ENCODE assay signal across 9 cellular contexts in the genomic region with DNA sequence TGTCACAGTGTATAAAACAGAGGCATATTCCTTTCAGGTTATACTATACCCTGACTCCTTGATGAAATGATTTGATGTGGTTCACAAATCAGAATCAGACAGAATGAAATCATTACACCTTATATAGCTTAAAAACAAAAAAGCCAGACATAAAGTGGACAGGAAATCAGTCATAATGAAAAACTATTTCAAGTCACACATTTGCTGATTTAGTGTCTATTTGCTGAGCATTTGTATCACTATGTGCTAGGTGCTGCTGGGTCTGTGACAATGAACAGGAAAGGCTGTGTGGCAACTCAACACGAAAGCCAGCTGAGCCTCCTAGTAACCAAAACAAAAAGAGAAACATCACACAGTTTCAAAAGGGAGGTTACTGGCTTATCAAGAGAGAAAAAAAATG.
DNase-seq lines count a peak whose midpoint lies in the region; ATAC-seq, FAIRE-seq and TF ChIP-seq lines count a peak whose summit lies in the region.
"Had no signal": no experiment of that assay in that cellular context is flagged by ENCODE, and none has a peak within 500 bp of the region (broad histone marks: within the 10 kb centered on the region; RNA-seq: fewer than 3 reads in every experiment).

No MANE protein-coding gene starts in this region.

- CTCF ChIA-PET in K562 (lab: Yijun Ruan, JAX; ENCODE audit: low intra/inter-chr PET ratio) = no interaction called here

- no peak overlapping the region for H3K23ac ChIP-seq in trophoblast cell (ENCODE audit: low read length)

- no TSS peak for BruUV-seq in K562 (replicated peaks; lab: Mats Ljungman, UMichigan)

- H3K9me1 ChIP-seq in K562 (ENCODE audit: control insufficient read depth, insufficient read depth, low read length) = no peaks in the 10 kb centered on the region

- H3K4me2 ChIP-seq in K562 (ENCODE audit: insufficient read depth, low read length) (no peak overlapping the region), trophoblast cell (ENCODE audit: low read length) (no peak overlapping the region)

- no peak overlapping the region for H3K14ac ChIP-seq in trophoblast cell (ENCODE audit: low read length)

- H2BK120ac ChIP-seq in trophoblast cell (ENCODE audit: insufficient read depth, low read length, poor library complexity) = no peak overlapping the region

- no peak for TF ChIP-seq CTCF in GM10266 (IDR thresholded peaks at IDR 0.05; ENCODE audit: control insufficient read depth, insufficient read depth, low read depth, missing control alignments)
- no peak for TF ChIP-seq CTCF in K562 (IDR thresholded peaks at IDR 0.05 in 2 of 3, conservative IDR thresholded peaks at IDR 0.05 in 1 of 3; ENCODE audit: insufficient read depth in 2 of 3, low read depth in 1 of 3, low read length in 3 of 3)

- H3K79me1 ChIP-seq in trophoblast cell (ENCODE audit: low read length) = no peaks in the 10 kb centered on the region

- no peak for TF ChIP-seq EP300 in K562 (IDR thresholded peaks at IDR 0.05; ENCODE audit: low read length)

- DNase-seq in GM10266 (ENCODE audit: extremely low spot score) (peak; percentile 47), K562 (ENCODE audit: extremely low read depth in 1 of 4, low spot score in 3 of 4) (no peak), trophoblast cell (peak; percentile 82 to 91), NCI-H2227 treated with DMSO at 0.1 percent for 48 hours (lab: John Stamatoyannopoulos, UW) (no peak), hypothalamus (lab: John Stamatoyannopoulos, UW) (no peak)
- no peak for DNase-seq in activated effector memory CD4-positive, alpha-beta T cell treated with anti-CD3 and anti-CD28 coated beads, Interleukin-2, amount 50 U/mL, for 16 hours

- no peaks in the 10 kb centered on the region for H3K36me3 ChIP-seq in K562 (ENCODE audit: control insufficient read depth, insufficient read depth, low read length)
- no peaks in the 10 kb centered on the region for H3K36me3 ChIP-seq in trophoblast cell (ENCODE audit: control insufficient read depth in 1 of 2, insufficient read depth in 2 of 2, low read length in 2 of 2)
- H3K36me3 ChIP-seq: cardiac muscle cell had no signal

- no peak for TF ChIP-seq POLR2A in K562 (conservative IDR thresholded peaks at IDR 0.05)

- H3K79me2 ChIP-seq in K562 (ENCODE audit: control insufficient read depth, insufficient read depth, low read length) (no peaks in the 10 kb centered on the region), trophoblast cell (ENCODE audit: control insufficient read depth, insufficient read depth, low read length, poor library complexity) (no peaks in the 10 kb centered on the region)

- H4K91ac ChIP-seq in trophoblast cell (ENCODE audit: low read depth, low read length) = no peak overlapping the region

- H2AK5ac ChIP-seq in trophoblast cell (ENCODE audit: low read length) = no peak overlapping the region

- H3K4me3 ChIP-seq in K562 (no peak overlapping the region), trophoblast cell (ENCODE audit: low read depth, low read length) (no peak overlapping the region)
- H3K4me3 ChIP-seq: cardiac muscle cell had no signal

- in situ Hi-C loops in K562 (cut with MboI) = no loop called here

- no peak overlapping the region for H3K4ac ChIP-seq in trophoblast cell (ENCODE audit: low read depth, low read length)

- H3K9me3 ChIP-seq in K562 (replicated peaks; ENCODE audit: control insufficient read depth, insufficient read depth, low read depth, low read length) (no peaks in the 10 kb centered on the region), trophoblast cell (ENCODE audit: insufficient read depth, low read depth, low read length) (no peaks in the 10 kb centered on the region)

- H3K4me1 ChIP-seq in K562 (replicated peaks in 1 of 2; ENCODE audit: control insufficient read depth in 2 of 2, insufficient read depth in 2 of 2, low read length in 2 of 2) (no peaks in the 10 kb centered on the region), trophoblast cell (ENCODE audit: control insufficient read depth in 1 of 2, insufficient read depth in 2 of 2, low read length in 2 of 2) (peaks cover 6 to 8% of the 10 kb centered on the region in 2 experiments)

- no peak overlapping the region for H4K12ac ChIP-seq in trophoblast cell (ENCODE audit: low read depth, low read length)

- H2AFZ ChIP-seq in K562 (ENCODE audit: low read depth, low read length) (no peak overlapping the region), trophoblast cell (ENCODE audit: insufficient read depth, low read length, poor library complexity) (no peak overlapping the region)

- WGBS in K562 (ENCODE audit: insufficient coverage, low coverage, missing lambda C conversion rate) = 0% methylated on average over 1 of the region's 1 CpG
- WGBS in trophoblast cell (ENCODE audit: extremely low coverage, insufficient coverage, insufficient read length) = no CpG with 5 or more reads among the region's 1 CpG

- H3K27ac ChIP-seq in K562 (ENCODE audit: extremely low read depth, low read depth, low read length) (no peak overlapping the region), trophoblast cell (ENCODE audit: low read depth, low read length) (no peak overlapping the region)
- H3K27ac ChIP-seq: cardiac muscle cell had no signal

- peak; percentile 71 for ATAC-seq in GM19468 (IDR thresholded peaks at IDR 0.05; ENCODE audit: extremely low read depth, unreplicated experiment)
- ATAC-seq in HG03460 (IDR thresholded peaks at IDR 0.05; ENCODE audit: unreplicated experiment) = peak; percentile 77
- no peak for ATAC-seq in K562

- TF ChIP-seq RAD21 in K562 (CRISPR knock-in tag; conservative IDR thresholded peaks at IDR 0.05 in 1 of 2, IDR thresholded peaks at IDR 0.05 in 1 of 2) = no peak

- H3K9ac ChIP-seq in K562 (ENCODE audit: insufficient read depth in 1 of 2, low read depth in 2 of 2, low read length in 2 of 2) (no peak overlapping the region), trophoblast cell (ENCODE audit: low read length) (no peak overlapping the region)

- H3K27me3 ChIP-seq in K562 (ENCODE audit: control insufficient read depth in 2 of 2, insufficient read depth in 2 of 2, low read length in 2 of 2) (no peaks in the 10 kb centered on the region), trophoblast cell (ENCODE audit: insufficient read depth, low read length) (no peaks in the 10 kb centered on the region)
- H3K27me3 ChIP-seq: cardiac muscle cell had no signal

- no peak overlapping the region for H3K18ac ChIP-seq in trophoblast cell (ENCODE audit: low read length)

- intact Hi-C loops in K562 (cut with micrococcal nuclease) = no loop called here

- no peak overlapping the region for H2BK12ac ChIP-seq in trophoblast cell (ENCODE audit: low read length)

- no peak for FAIRE-seq in K562 (lab: Jason Lieb, UNC)

- no peak overlapping the region for H2BK5ac ChIP-seq in trophoblast cell (ENCODE audit: low read depth, low read length, poor library complexity)

- POLR2A ChIA-PET in K562 (lab: Yijun Ruan, JAX) = no interaction called here

- no peak overlapping the region for H4K8ac ChIP-seq in trophoblast cell (ENCODE audit: low read depth, low read length)

- no peaks in the 10 kb centered on the region for H4K20me1 ChIP-seq in K562 (replicated peaks; ENCODE audit: control insufficient read depth, insufficient read depth, low read length)

TF ChIP-seq in K562, 482 proteins besides CTCF, POLR2A, EP300 and RAD21:
- TF ChIP-seq FOXJ2 (tag; IDR thresholded peaks at IDR 0.05) (0 out of 2 replicates have a peak, but pooled peaks have one; percentile 20), PRDM10 (IDR thresholded peaks at IDR 0.05; ENCODE audit: partially characterized antibody) (no peak)

Comparison
In these comparisons a context has a peak if more than half of its experiments do, and no peak if none do; other contexts are left out.
1. DNase-seq: peak in GM10266 (single experiment) and trophoblast cell (2 of 2); none in K562 (0 of 4), activated effector memory CD4-positive, alpha-beta T cell treated with anti-CD3 and anti-CD28 coated beads, Interleukin-2, amount 50 U/mL, for 16 hours (single experiment), NCI-H2227 treated with DMSO at 0.1 percent for 48 hours (single experiment) and hypothalamus (0 of 51).